Comparison of ENCODE assay signal across 9 cellular contexts in genomic region chr2:31333527-31334183, GRCh38.
DNase-seq lines count a peak whose midpoint lies in the region; ATAC-seq and TF ChIP-seq lines count a peak whose summit lies in the region.
"Had no signal": no experiment of that assay in that cellular context is flagged by ENCODE, and none has a peak within 500 bp of the region (broad histone marks: within the 10 kb centered on the region; RNA-seq: fewer than 3 reads in every experiment).

No MANE protein-coding gene starts in this region.

- H3K4me3 ChIP-seq in KMS-11 (IDR thresholded peaks at IDR 0.05; ENCODE audit: insufficient read depth, low read depth, low read length) (no peak overlapping the region), thyroid gland (replicated peaks in 1 of 3) (no peak overlapping the region)

- H2AFZ ChIP-seq in KMS-11 (ENCODE audit: low read depth) = no peak overlapping the region

- H4K20me1 ChIP-seq in KMS-11 (ENCODE audit: insufficient read depth) = no peaks in the 10 kb centered on the region

- H3K4me1 Mint-ChIP-seq in activated T-helper 17 cell treated with anti-CD3 and anti-CD28 coated beads, Interleukin-2, amount 50 U/mL, for 72 hours = no peaks in the 10 kb centered on the region
- peaks cover 19% of the 10 kb centered on the region for H3K4me1 Mint-ChIP-seq in osteocyte (ENCODE audit: unreplicated experiment)

- H3K9me3 Mint-ChIP-seq in activated T-helper 17 cell treated with anti-CD3 and anti-CD28 coated beads, Interleukin-2, amount 50 U/mL, for 72 hours = no peaks in the 10 kb centered on the region
- H3K9me3 Mint-ChIP-seq in osteocyte (ENCODE audit: unreplicated experiment) = no peaks in the 10 kb centered on the region
- H3K9me3 Mint-ChIP-seq: dendritic cell treated with granulocyte-macrophage colony-stimulating factor and Interleukin-4, amounts not matched to agents 40 ng/mL and 50 ng/mL, for 4 days had no signal

- peak; percentile 98 for TF ChIP-seq CTCF in KMS-11 (conservative IDR thresholded peaks at IDR 0.05; ENCODE audit: low read depth, low read length)
- peak; percentile 97 for TF ChIP-seq CTCF in foreskin keratinocyte (conservative IDR thresholded peaks at IDR 0.05)
- TF ChIP-seq CTCF in osteocyte (IDR thresholded peaks at IDR 0.05) = peak; percentile 98
- peak; percentile 71 to 88 (median 84) for TF ChIP-seq CTCF in thyroid gland (IDR thresholded peaks at IDR 0.05)

- WGBS in thyroid gland, 2 donors = 3 to 8% methylated on average over 8 of the region's 8 CpGs

- ATAC-seq in GM21529 (IDR thresholded peaks at IDR 0.05; ENCODE audit: unreplicated experiment) = peak; percentile 81
- ATAC-seq in activated T-helper 17 cell treated with anti-CD3 and anti-CD28 coated beads, Interleukin-2, amount 50 U/mL, for 72 hours (replicated peaks) = peak; percentile 83
- ATAC-seq in foreskin keratinocyte = peak; percentile 47

- H3K27ac ChIP-seq in KMS-11 (no peak overlapping the region), foreskin keratinocyte (no peak overlapping the region), thyroid gland (no peak overlapping the region)

- TF ChIP-seq POLR2A in thyroid gland (IDR thresholded peaks at IDR 0.05) = no peak

- no peak overlapping the region; the same call in 1 of the 2 replicates for H3K4me2 ChIP-seq in KMS-11

- no peaks in the 10 kb centered on the region for H3K9me3 ChIP-seq in thyroid gland

- H3K4me1 ChIP-seq in KMS-11 (ENCODE audit: low read depth, poor library complexity, severe bottlenecking) = peaks cover 4% of the 10 kb centered on the region
- H3K4me1 ChIP-seq in foreskin keratinocyte = peaks cover 16% of the 10 kb centered on the region
- H3K4me1 ChIP-seq in thyroid gland = no peaks in the 10 kb centered on the region

- H3K36me3 ChIP-seq in KMS-11 (ENCODE audit: insufficient read depth) (no peaks in the 10 kb centered on the region), thyroid gland (no peaks in the 10 kb centered on the region)

- no peak overlapping the region for H3K27ac Mint-ChIP-seq in activated T-helper 17 cell treated with anti-CD3 and anti-CD28 coated beads, Interleukin-2, amount 50 U/mL, for 72 hours
- no peak overlapping the region for H3K27ac Mint-ChIP-seq in osteocyte (ENCODE audit: unreplicated experiment)
- H3K27ac Mint-ChIP-seq: dendritic cell treated with granulocyte-macrophage colony-stimulating factor and Interleukin-4, amounts not matched to agents 40 ng/mL and 50 ng/mL, for 4 days had no signal

- no peak overlapping the region for H3K4me3 Mint-ChIP-seq in activated T-helper 17 cell treated with anti-CD3 and anti-CD28 coated beads, Interleukin-2, amount 50 U/mL, for 72 hours
- no peak overlapping the region for H3K4me3 Mint-ChIP-seq in osteocyte (ENCODE audit: unreplicated experiment)
- H3K4me3 Mint-ChIP-seq: dendritic cell treated with granulocyte-macrophage colony-stimulating factor and Interleukin-4, amounts not matched to agents 40 ng/mL and 50 ng/mL, for 4 days had no signal

- intact Hi-C loops in thyroid gland (cut with DNase I) = loop anchor here (2.0 to 10.0 kb wide), 2 partner anchors 99 to 619 kb away; partner anchors contain the start of gene EHD3

- peak; percentile 63 for DNase-seq in DMS153 (lab: John Stamatoyannopoulos, UW)
- DNase-seq in RPMI7951 (ENCODE audit: low read depth) = peak; percentile 77
- peak; percentile 51 to 79 for DNase-seq in foreskin keratinocyte
- DNase-seq in osteocyte (ENCODE audit: extremely low spot score, unreplicated experiment) = peak; percentile 89
- peak; percentile 69 to 80 for DNase-seq in thyroid gland

- H3K27me3 ChIP-seq in KMS-11 (ENCODE audit: insufficient read depth, low read depth) = no peaks in the 10 kb centered on the region
- H3K27me3 ChIP-seq in foreskin keratinocyte = no peaks in the 10 kb centered on the region
- H3K27me3 ChIP-seq in thyroid gland = no peaks in the 10 kb centered on the region

- no peaks in the 10 kb centered on the region for H3K79me2 ChIP-seq in KMS-11 (ENCODE audit: insufficient read depth, low read depth)

- no peak overlapping the region for H3K9ac ChIP-seq in KMS-11

- H3K27me3 Mint-ChIP-seq in activated T-helper 17 cell treated with anti-CD3 and anti-CD28 coated beads, Interleukin-2, amount 50 U/mL, for 72 hours = peaks cover 4% of the 10 kb centered on the region
- no peaks in the 10 kb centered on the region for H3K27me3 Mint-ChIP-seq in osteocyte (ENCODE audit: unreplicated experiment)
- H3K27me3 Mint-ChIP-seq: dendritic cell treated with granulocyte-macrophage colony-stimulating factor and Interleukin-4, amounts not matched to agents 40 ng/mL and 50 ng/mL, for 4 days had no signal

- no peaks in the 10 kb centered on the region for H3K36me3 Mint-ChIP-seq in activated T-helper 17 cell treated with anti-CD3 and anti-CD28 coated beads, Interleukin-2, amount 50 U/mL, for 72 hours (ENCODE audit: low read depth)
- no peaks in the 10 kb centered on the region for H3K36me3 Mint-ChIP-seq in osteocyte (ENCODE audit: unreplicated experiment)
